23 cellular contexts compared by ENCODE assay signal in the genomic region with DNA sequence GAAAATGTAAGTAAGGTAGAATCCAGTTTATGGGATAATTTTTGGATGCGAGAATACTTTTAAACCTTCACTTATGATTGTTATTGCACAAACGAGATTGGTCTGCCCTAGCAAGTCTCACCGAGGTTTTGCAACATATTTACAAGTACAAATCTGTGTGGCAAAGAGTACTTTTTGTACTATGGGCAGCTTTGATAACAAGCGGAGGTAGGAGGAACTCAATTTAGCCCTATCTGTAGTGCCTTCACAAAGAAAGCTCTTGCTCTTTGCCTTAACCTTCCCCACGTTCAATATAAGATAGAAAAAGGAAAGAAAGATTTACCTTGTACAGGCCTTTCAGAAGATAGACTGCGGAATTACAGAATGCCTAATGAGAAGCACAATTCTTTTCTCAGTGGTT.
A peak's percentile ranks its signal among the peaks of the same experiment; 100 is the strongest.
DNase-seq lines count a peak whose midpoint lies in the region; ATAC-seq, FAIRE-seq and TF ChIP-seq lines count a peak whose summit lies in the region.
"Had no signal": no experiment of that assay in that cellular context is flagged by ENCODE, and none has a peak within 500 bp of the region (broad histone marks: within the 10 kb centered on the region; RNA-seq: fewer than 3 reads in every experiment).

No MANE protein-coding gene starts in this region.

- TF ChIP-seq RAD21 in K562 (CRISPR knock-in tag; conservative IDR thresholded peaks at IDR 0.05 in 1 of 2, IDR thresholded peaks at IDR 0.05 in 1 of 2) (no peak), HepG2 (CRISPR knock-in tag; IDR thresholded peaks at IDR 0.05) (no peak)

- no peaks in the 10 kb centered on the region for H3K79me2 ChIP-seq in K562 (ENCODE audit: control insufficient read depth, insufficient read depth, low read length)
- H3K79me2 ChIP-seq in HepG2 (ENCODE audit: insufficient read depth, low read length), result no peaks in the 10 kb centered on the region

- H3K27me3 ChIP-seq in K562 (ENCODE audit: control insufficient read depth in 2 of 2, insufficient read depth in 2 of 2, low read length in 2 of 2), result no peaks in the 10 kb centered on the region
- H3K27me3 ChIP-seq in HepG2 (ENCODE audit: control insufficient read depth in 1 of 2, insufficient read depth in 2 of 2, low read length in 2 of 2), result peaks cover 0 to 3% of the 10 kb centered on the region in 2 experiments; a peak in 1 of 5 replicates
- H3K27me3 ChIP-seq in testis, result no peaks in the 10 kb centered on the region
- H3K27me3 ChIP-seq in left lung, result no peaks in the 10 kb centered on the region
- H3K27me3 ChIP-seq: BLaER1 had no signal

- POLR2A ChIA-PET in K562 (lab: Yijun Ruan, JAX) (no interaction called here), HepG2 (lab: Yijun Ruan, JAX) (no interaction called here)

- H3K9me1 ChIP-seq in K562 (ENCODE audit: control insufficient read depth, insufficient read depth, low read length), result no peaks in the 10 kb centered on the region

- H3K4me1 ChIP-seq in K562 (replicated peaks in 1 of 2; ENCODE audit: control insufficient read depth in 2 of 2, insufficient read depth in 2 of 2, low read length in 2 of 2) (peaks cover 28 to 33% of the 10 kb centered on the region in 2 experiments; a peak in 4 of 5 replicates), HepG2 (ENCODE audit: insufficient read depth, low read length) (no peaks in the 10 kb centered on the region), testis (peaks cover 5% of the 10 kb centered on the region), left lung (peaks cover 0 to 8% of the 10 kb centered on the region in 2 donors)
- H3K4me1 ChIP-seq: Caco-2 had no signal

- H3K4me3 ChIP-seq in K562, result no peak overlapping the region
- H3K4me3 ChIP-seq in HepG2 (replicated peaks in 1 of 3; ENCODE audit: insufficient read depth in 1 of 3, low read depth in 2 of 3, low read length in 3 of 3), result no peak overlapping the region
- H3K4me3 ChIP-seq in testis, result peak overlapping the region in 1 of 2 donors; percentile 31
- H3K4me3 ChIP-seq in left lung, result no peak overlapping the region
- H3K4me3 ChIP-seq: BLaER1, GM23338 had no signal

- H3K27ac ChIP-seq in K562 (ENCODE audit: extremely low read depth, low read depth, low read length), result no peak overlapping the region
- no peak overlapping the region for H3K27ac ChIP-seq in HepG2 (ENCODE audit: extremely low read length, insufficient read depth, low read length)
- H3K27ac ChIP-seq in testis, result peak overlapping the region; percentile 74 to 77
- H3K27ac ChIP-seq in left lung, result no peak overlapping the region
- H3K27ac ChIP-seq: 22Rv1, BLaER1, C4-2B had no signal

- H4K20me1 ChIP-seq in K562 (replicated peaks; ENCODE audit: control insufficient read depth, insufficient read depth, low read length), result no peaks in the 10 kb centered on the region
- no peaks in the 10 kb centered on the region for H4K20me1 ChIP-seq in HepG2 (ENCODE audit: insufficient read depth, low read length)
- H4K20me1 ChIP-seq: BLaER1 had no signal

- intact Hi-C loops in K562 (cut with micrococcal nuclease), result loop anchor here (5.0 kb wide), 4 partner anchors 43 to 157 kb away; a partner anchor contains a TSS
- intact Hi-C loops in HepG2 (cut with micrococcal nuclease; ENCODE audit: unreplicated experiment), result no loop called here
- intact Hi-C loops in testis (cut with DNase I; ENCODE audit: low total_unique reads), result no loop called here
- intact Hi-C loops in left lung (cut with DNase I), result no loop called here

- CTCF ChIA-PET in K562 (lab: Yijun Ruan, JAX; ENCODE audit: low intra/inter-chr PET ratio) (no interaction called here), HepG2 (lab: Yijun Ruan, JAX; ENCODE audit: low intra/inter-chr PET ratio, low total read pairs) (no interaction called here)

- H3K4me2 ChIP-seq in K562 (ENCODE audit: insufficient read depth, low read length), result no peak overlapping the region
- no peak overlapping the region for H3K4me2 ChIP-seq in HepG2 (ENCODE audit: low read depth, low read length)
- H3K4me2 ChIP-seq: BLaER1, GM23338 had no signal

- DNase-seq in OCI-M1 (lab: John Stamatoyannopoulos, UW) (peak; percentile 30), K562 (ENCODE audit: extremely low read depth in 1 of 4, low spot score in 3 of 4) (no peak), HepG2 (ENCODE audit: low spot score) (no peak), testis (peak; percentile 43), left lung (no peak), SHP77 (lab: John Stamatoyannopoulos, UW) (no peak)
- no peak for DNase-seq in stimulated activated CD4-positive, alpha-beta T cell treated with anti-CD3 and anti-CD28 coated beads, Interleukin-2, amount 100 ng/mL, for 24 hours
- DNase-seq: Caco-2; CD4-positive, CD25-positive, alpha-beta regulatory T cell; CD8-positive, alpha-beta T cell; DMS153; DND-41; H9 had no signal

- FAIRE-seq in K562 (lab: Jason Lieb, UNC) (no peak), HepG2 (lab: Jason Lieb, UNC) (no peak)
- FAIRE-seq: A204.1, G401.6, GM12892, GM19239 had no signal

- no peak for TF ChIP-seq CTCF in K562 (IDR thresholded peaks at IDR 0.05 in 2 of 3, conservative IDR thresholded peaks at IDR 0.05 in 1 of 3; ENCODE audit: insufficient read depth in 2 of 3, low read depth in 1 of 3, low read length in 3 of 3)
- TF ChIP-seq CTCF in HepG2 (CRISPR knock-in tag; IDR thresholded peaks at IDR 0.05), result no peak
- TF ChIP-seq CTCF in testis (IDR thresholded peaks at IDR 0.05), result no peak
- no peak for TF ChIP-seq CTCF in left lung (IDR thresholded peaks at IDR 0.05)

- H3K36me3 ChIP-seq in K562 (ENCODE audit: control insufficient read depth, insufficient read depth, low read length) (peaks cover 5% of the 10 kb centered on the region; the same call in 1 of the 3 replicates), HepG2 (replicated peaks in 1 of 2; ENCODE audit: control insufficient read depth in 1 of 2, insufficient read depth in 2 of 2, low read length in 2 of 2) (no peaks in the 10 kb centered on the region), testis (ENCODE audit: low read depth, missing control alignments) (no peaks in the 10 kb centered on the region), left lung (no peaks in the 10 kb centered on the region)
- H3K36me3 ChIP-seq: BLaER1 had no signal

- in situ Hi-C loops in K562 (cut with MboI), result loop anchor here (5.0 kb wide), 1 partner anchor 73 kb away; no protein-coding TSS in a partner anchor
- in situ Hi-C loops in HepG2 (cut with HindIII; ENCODE audit: extremely low pct_ligation_motif_present, low pct_unique_long_range_greater_than_20kb), result no loop called here

- H2AFZ ChIP-seq in K562 (ENCODE audit: low read depth, low read length) (0 out of 2 replicates have a peak overlapping the region, but pooled peaks have one; percentile 1), HepG2 (ENCODE audit: low read length) (no peak overlapping the region)
- H2AFZ ChIP-seq: GM23338 had no signal

- TF ChIP-seq EP300 in K562 (IDR thresholded peaks at IDR 0.05; ENCODE audit: low read length) (no peak), HepG2 (IDR thresholded peaks at IDR 0.05; ENCODE audit: low read depth in 2 of 2, low read length in 2 of 2) (no peak), HepG2 (CRISPR knock-in tag; IDR thresholded peaks at IDR 0.05; ENCODE audit: borderline replicate concordance) (no peak)

- WGBS in K562 (ENCODE audit: insufficient coverage, low coverage, missing lambda C conversion rate), result 65% methylated on average over 6 of the region's 6 CpGs
- 11% methylated on average over 6 of the region's 6 CpGs for WGBS in HepG2 (ENCODE audit: low lambda C conversion rate)
- 35 to 62% methylated on average over 6 of the region's 6 CpGs for WGBS in testis, 2 donors

- ATAC-seq in K562, result no peak
- peak; percentile 43; the same call in 1 of the 3 replicates for ATAC-seq in HepG2
- no peak for ATAC-seq in GM21786 (IDR thresholded peaks at IDR 0.05; ENCODE audit: unreplicated experiment)
- ATAC-seq in left lung, result no peak
- ATAC-seq: CD8-positive, alpha-beta T cell; GM23338; HCT116 had no signal

- BruUV-seq in K562 (replicated peaks; lab: Mats Ljungman, UMichigan) (no TSS peak), HepG2 (replicated peaks; lab: Mats Ljungman, UMichigan) (no TSS peak)

- peaks cover 34% of the 10 kb centered on the region for H3K9me3 ChIP-seq in K562 (replicated peaks; ENCODE audit: control insufficient read depth, insufficient read depth, low read depth, low read length)
- H3K9me3 ChIP-seq in HepG2 (ENCODE audit: low read length), result no peaks in the 10 kb centered on the region
- no peaks in the 10 kb centered on the region for H3K9me3 ChIP-seq in testis
- no peaks in the 10 kb centered on the region for H3K9me3 ChIP-seq in left lung
- H3K9me3 ChIP-seq: Caco-2 had no signal

- TF ChIP-seq POLR2A in K562 (conservative IDR thresholded peaks at IDR 0.05) (no peak), HepG2 (IDR thresholded peaks at IDR 0.05; ENCODE audit: insufficient read depth in 1 of 2, low read depth in 2 of 2, low read length in 2 of 2) (no peak), testis (IDR thresholded peaks at IDR 0.05) (no peak)

- no peak overlapping the region for H3K9ac ChIP-seq in K562 (ENCODE audit: insufficient read depth in 1 of 2, low read depth in 2 of 2, low read length in 2 of 2)
- H3K9ac ChIP-seq in HepG2 (ENCODE audit: insufficient read depth, low read depth, low read length), result no peak overlapping the region
- H3K9ac ChIP-seq: BLaER1 had no signal

TF ChIP-seq in K562, 482 proteins besides CTCF, POLR2A, EP300 and RAD21 (continues in another document):
- TF ChIP-seq ESRRB (CRISPR knock-in tag; IDR thresholded peaks at IDR 0.05; ENCODE audit: borderline replicate concordance) (no peak), CSDE1 (IDR thresholded peaks at IDR 0.05) (no peak), PHF8 (IDR thresholded peaks at IDR 0.05; ENCODE audit: borderline replicate concordance, low read length) (no peak)

TF ChIP-seq in HepG2, 621 proteins besides CTCF, POLR2A, EP300 and RAD21 (continues in another document):
- TF ChIP-seq, protein P1, sequence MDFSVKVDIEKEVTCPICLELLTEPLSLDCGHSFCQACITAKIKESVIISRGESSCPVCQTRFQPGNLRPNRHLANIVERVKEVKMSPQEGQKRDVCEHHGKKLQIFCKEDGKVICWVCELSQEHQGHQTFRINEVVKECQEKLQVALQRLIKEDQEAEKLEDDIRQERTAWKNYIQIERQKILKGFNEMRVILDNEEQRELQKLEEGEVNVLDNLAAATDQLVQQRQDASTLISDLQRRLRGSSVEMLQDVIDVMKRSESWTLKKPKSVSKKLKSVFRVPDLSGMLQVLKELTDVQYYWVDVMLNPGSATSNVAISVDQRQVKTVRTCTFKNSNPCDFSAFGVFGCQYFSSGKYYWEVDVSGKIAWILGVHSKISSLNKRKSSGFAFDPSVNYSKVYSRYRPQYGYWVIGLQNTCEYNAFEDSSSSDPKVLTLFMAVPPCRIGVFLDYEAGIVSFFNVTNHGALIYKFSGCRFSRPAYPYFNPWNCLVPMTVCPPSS (IDR thresholded peaks at IDR 0.05), result no peak
- TF ChIP-seq HNF4A (CRISPR knock-in tag; IDR thresholded peaks at IDR 0.05) (0 out of 2 replicates have a peak, but pooled peaks have one; percentile 12), SALL1 (CRISPR knock-in tag; IDR thresholded peaks at IDR 0.05) (no peak)

Comparison
In these comparisons a context has a peak if more than half of its experiments do, and no peak if none do; other contexts are left out.
1. DNase-seq: peak in OCI-M1 (single experiment) and testis (single experiment); none in K562 (0 of 4), HepG2 (single experiment), stimulated activated CD4-positive, alpha-beta T cell treated with anti-CD3 and anti-CD28 coated beads, Interleukin-2, amount 100 ng/mL, for 24 hours (0 of 2), left lung (0 of 2) and SHP77 (0 of 2).
2. H3K27ac ChIP-seq: peak in testis (2 of 2); none in K562 (single experiment), HepG2 (single experiment) and left lung (0 of 2).